In genomic region chr16:58365623-58366022, GRCh38 we compare ENCODE assay signal across 22 cellular contexts.
"Had no signal": no experiment of that assay in that cellular context is flagged by ENCODE, and none has a peak within 500 bp of the region (broad histone marks: within the 10 kb centered on the region; RNA-seq: fewer than 3 reads in every experiment).

No MANE protein-coding gene starts in this region.

- H3K27ac ChIP-seq: RWPE1, SJCRH30, VCaP had no signal

- H3K4me1 Mint-ChIP-seq: activated naive CD4-positive, alpha-beta T cell treated with anti-CD3 and anti-CD28 coated beads, Interleukin-2, amount 10 ng/mL, durations not matched to agents 7 days and 5 days; activated naive CD8-positive, alpha-beta T cell treated with anti-CD3 and anti-CD28 coated beads for 36 hours had no signal

- H3K4me3 Mint-ChIP-seq: activated CD8-positive, alpha-beta T cell treated with anti-CD3 and anti-CD28 coated beads for 36 hours; activated naive CD4-positive, alpha-beta T cell treated with anti-CD3 and anti-CD28 coated beads, Interleukin-2, amount 10 ng/mL, durations not matched to agents 7 days and 5 days; activated naive CD8-positive, alpha-beta T cell treated with anti-CD3 and anti-CD28 coated beads for 36 hours; activated T-cell treated with anti-CD3 and anti-CD28 coated beads, Interleukin-2, amount 50 U/mL, for 72 hours had no signal

- H3K27me3 ChIP-seq: SJCRH30 had no signal

- H3K36me3 Mint-ChIP-seq: activated naive CD4-positive, alpha-beta T cell treated with anti-CD3 and anti-CD28 coated beads, Interleukin-2, amount 10 ng/mL, durations not matched to agents 7 days and 5 days; activated naive CD8-positive, alpha-beta T cell treated with anti-CD3 and anti-CD28 coated beads for 36 hours had no signal

- H3K9me3 ChIP-seq: SK-N-SH had no signal

- H3K4me1 ChIP-seq: SJCRH30 had no signal

- H3K4me2 ChIP-seq: SK-N-SH had no signal

- H3K9ac ChIP-seq: SK-N-SH had no signal

- H3K36me3 ChIP-seq: SJCRH30 had no signal

- H3K4me3 ChIP-seq: K562, SJCRH30 had no signal

- DNase-seq: activated CD4-positive, alpha-beta T cell treated with anti-CD3 and anti-CD28 coated beads for 4 hours; activated CD8-positive, alpha-beta memory T cell treated with anti-CD3 and anti-CD28 coated beads, Interleukin-2, amount 50 U/mL, for 4 hours; activated CD8-positive, alpha-beta T cell treated with anti-CD3 and anti-CD28 coated beads for 36 hours; activated gamma-delta T cell treated with Interleukin-2 at 50 U/mL for 16 hours; activated naive CD4-positive, alpha-beta T cell treated with anti-CD3 and anti-CD28 coated beads, Interleukin-2, amount 10 ng/mL, durations not matched to agents 7 days and 5 days; activated naive CD8-positive, alpha-beta T cell treated with anti-CD3 and anti-CD28 coated beads for 36 hours; Karpas-422; MM.1S; NCI-H1105; NCI-H1436 treated with DMSO at 0.1 percent for 48 hours; NCI-H187; NCI-H2081 treated with DMSO at 0.1 percent for 48 hours; NCI-H446; Right ventricle myocardium superior; SJCRH30; SK-N-SH; T-helper 1 cell had no signal

- H3K27ac Mint-ChIP-seq: activated CD8-positive, alpha-beta T cell treated with anti-CD3 and anti-CD28 coated beads for 36 hours; activated naive CD4-positive, alpha-beta T cell treated with anti-CD3 and anti-CD28 coated beads, Interleukin-2, amount 10 ng/mL, durations not matched to agents 7 days and 5 days; activated naive CD8-positive, alpha-beta T cell treated with anti-CD3 and anti-CD28 coated beads for 36 hours; activated T-cell treated with anti-CD3 and anti-CD28 coated beads, Interleukin-2, amount 50 U/mL, for 72 hours; activated T-helper 2 cell treated with anti-CD3 and anti-CD28 coated beads, Interferon-gamma antibody, Interleukin-2, Interleukin-4, amounts not matched to agents 10 μg/mL and 5 μg/mL and 100 μg/mL, durations not matched to agents 14 hours and 24 hours and 36 hours had no signal
